8 cellular contexts compared by ENCODE assay signal in the genomic region with DNA sequence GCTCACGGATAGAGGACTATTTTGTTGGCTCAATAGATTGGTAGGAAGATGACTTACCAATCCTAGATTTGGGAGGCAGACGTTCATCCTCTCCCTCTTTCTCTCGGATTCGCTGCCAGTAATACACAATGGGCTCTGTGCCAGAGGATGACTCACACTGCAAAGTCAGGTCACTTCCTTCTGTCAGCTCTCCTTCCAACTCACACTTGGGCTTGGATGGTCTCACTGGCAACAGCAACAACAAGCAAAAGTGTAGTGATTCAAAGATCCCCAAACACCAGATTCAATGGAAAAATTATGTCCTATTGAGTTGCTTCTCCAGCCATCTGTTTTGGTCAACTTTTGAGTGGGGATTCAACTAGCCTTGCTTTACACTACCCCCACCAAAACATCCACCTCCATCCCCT. TPM values are rescaled to one million over a fixed set of nuclear protein-coding genes. Genes with fewer than 3 reads are reported as not detected.
A peak's percentile ranks its signal among the peaks of the same experiment; 100 is the strongest.
DNase-seq lines count a peak whose midpoint lies in the region; ATAC-seq and TF ChIP-seq lines count a peak whose summit lies in the region.

No MANE protein-coding gene starts in this region.

- peaks cover 63% of the 10 kb centered on the region for H3K4me1 Mint-ChIP-seq in activated CD4-positive, alpha-beta memory T cell treated with anti-CD3 and anti-CD28 coated beads for 36 hours (ENCODE audit: low read depth)
- H3K4me1 Mint-ChIP-seq in nephron (peaks cover 22% of the 10 kb centered on the region), type B pancreatic cell (ENCODE audit: unreplicated experiment) (peaks cover 11% of the 10 kb centered on the region)

- peak overlapping the region; percentile 58 for H3K4me3 Mint-ChIP-seq in activated CD4-positive, alpha-beta memory T cell treated with anti-CD3 and anti-CD28 coated beads for 36 hours
- H3K4me3 Mint-ChIP-seq in nephron, result no peak overlapping the region
- peak overlapping the region; percentile 46 for H3K4me3 Mint-ChIP-seq in type B pancreatic cell

- no peaks in the 10 kb centered on the region for H3K79me2 ChIP-seq in DND-41 (ENCODE audit: insufficient read depth, low read length)

- H4K20me1 ChIP-seq in DND-41 (ENCODE audit: insufficient read depth, low read length), result no peaks in the 10 kb centered on the region

- no peak overlapping the region for H3K4me2 ChIP-seq in DND-41 (ENCODE audit: insufficient read depth, low read length)

- H3K27me3 ChIP-seq in DND-41 (ENCODE audit: insufficient read depth, low read length, poor library complexity) (no peaks in the 10 kb centered on the region), esophagus muscularis mucosa (no peaks in the 10 kb centered on the region)

- peak overlapping the region; percentile 85 for H3K27ac Mint-ChIP-seq in activated CD4-positive, alpha-beta memory T cell treated with anti-CD3 and anti-CD28 coated beads for 36 hours
- H3K27ac Mint-ChIP-seq in nephron (peak overlapping the region; percentile 17 to 51 (median 34)), type B pancreatic cell (peak overlapping the region; percentile 78)

- TF ChIP-seq EP300 in esophagus muscularis mucosa (IDR thresholded peaks at IDR 0.05), result no peak

- no peaks in the 10 kb centered on the region for H3K9me3 Mint-ChIP-seq in activated CD4-positive, alpha-beta memory T cell treated with anti-CD3 and anti-CD28 coated beads for 36 hours
- H3K9me3 Mint-ChIP-seq in nephron, result no peaks in the 10 kb centered on the region
- H3K9me3 Mint-ChIP-seq in type B pancreatic cell, result peaks cover 4% of the 10 kb centered on the region

- no peaks in the 10 kb centered on the region for H3K27me3 Mint-ChIP-seq in activated CD4-positive, alpha-beta memory T cell treated with anti-CD3 and anti-CD28 coated beads for 36 hours
- H3K27me3 Mint-ChIP-seq in nephron (ENCODE audit: low read depth), result no peaks in the 10 kb centered on the region
- no peaks in the 10 kb centered on the region for H3K27me3 Mint-ChIP-seq in type B pancreatic cell

- H3K4me1 ChIP-seq in DND-41 (ENCODE audit: insufficient read depth, low read length), result peaks cover 21% of the 10 kb centered on the region
- H3K4me1 ChIP-seq in esophagus muscularis mucosa, result peaks cover 17 to 34% (median 24%) of the 10 kb centered on the region in 4 donors

- H2AFZ ChIP-seq in DND-41 (ENCODE audit: low read depth, low read length), result no peak overlapping the region

- DNase-seq in DND-41, result peak; percentile 46
- peak; percentile 94 for DNase-seq in NCI-H226
- peak; percentile 91 for DNase-seq in activated CD4-positive, alpha-beta memory T cell treated with anti-CD3 and anti-CD28 coated beads for 36 hours
- peak; percentile 95 for DNase-seq in esophagus muscularis mucosa (ENCODE audit: extremely low spot score)
- no peak for DNase-seq in type B pancreatic cell (ENCODE audit: extremely low spot score, unreplicated experiment)
- DNase-seq in germinal center (ENCODE audit: low spot score), result no peak

- no peak for TF ChIP-seq CTCF in DND-41 (IDR thresholded peaks at IDR 0.05; ENCODE audit: borderline replicate concordance, extremely low read depth, low read length, poor library complexity, severe bottlenecking)
- no peak for TF ChIP-seq CTCF in esophagus muscularis mucosa (IDR thresholded peaks at IDR 0.05)
- no peak for TF ChIP-seq CTCF in nephron (IDR thresholded peaks at IDR 0.05; ENCODE audit: unreplicated experiment in 3 of 3)
- TF ChIP-seq CTCF in type B pancreatic cell (conservative IDR thresholded peaks at IDR 0.05), result no peak

- TF ChIP-seq POLR2A in esophagus muscularis mucosa (IDR thresholded peaks at IDR 0.05; ENCODE audit: low read depth), result no peak

- no peak overlapping the region for H3K4me3 ChIP-seq in DND-41 (ENCODE audit: low read depth in 1 of 2, low read length in 2 of 2)
- H3K4me3 ChIP-seq in esophagus muscularis mucosa, result no peak overlapping the region

- no peaks in the 10 kb centered on the region for H3K36me3 Mint-ChIP-seq in activated CD4-positive, alpha-beta memory T cell treated with anti-CD3 and anti-CD28 coated beads for 36 hours
- H3K36me3 Mint-ChIP-seq in nephron (ENCODE audit: low read depth) (peaks cover 44% of the 10 kb centered on the region), type B pancreatic cell (peaks cover 6% of the 10 kb centered on the region)

- WGBS in esophagus muscularis mucosa, result 0% methylated on average over 4 of the region's 4 CpGs

- intact Hi-C loops in activated CD4-positive, alpha-beta memory T cell treated with anti-CD3 and anti-CD28 coated beads for 36 hours (cut with micrococcal nuclease), result loop anchor here (1.0 to 2.0 kb wide), 2 partner anchors 13 to 21 kb away; partner anchors contain the start of gene HSPA8
- intact Hi-C loops in esophagus muscularis mucosa (cut with DNase I), result no loop called here

- H3K36me3 ChIP-seq in DND-41 (ENCODE audit: insufficient read depth, low read length) (no peaks in the 10 kb centered on the region), esophagus muscularis mucosa (peaks cover 0 to 47% (median 26%) of the 10 kb centered on the region in 4 donors)

- H3K27ac ChIP-seq in DND-41 (ENCODE audit: low read length) (no peak overlapping the region), esophagus muscularis mucosa (replicated peaks in 1 of 4) (peak overlapping the region; percentile 4 to 70 (median 50))

- CTCF ChIA-PET in activated CD4-positive, alpha-beta memory T cell treated with anti-CD3 and anti-CD28 coated beads for 36 hours (lab: Charles Lee), result interaction anchor here (1.5 to 1.7 kb wide), 3 partner anchors 14 to 20 kb away, joined by 4 to 12 read pairs (median 7); no protein-coding TSS in a partner anchor

- POLR2A ChIA-PET in activated CD4-positive, alpha-beta memory T cell treated with anti-CD3 and anti-CD28 coated beads for 36 hours (lab: Charles Lee), result interaction anchor here (0.7 to 2.2 kb wide), 4 partner anchors 13 to 24 kb away, joined by 3 to 14 read pairs (median 8); partner anchors contain the start of gene HSPA8

- ATAC-seq in DND-41 (ENCODE audit: insufficient read depth, low read depth) (no peak), HG03097 (IDR thresholded peaks at IDR 0.05; ENCODE audit: low FRiP score, unreplicated experiment) (no peak)

- H3K9me3 ChIP-seq in DND-41 (ENCODE audit: insufficient read depth, low read length, severe bottlenecking) (no peaks in the 10 kb centered on the region), esophagus muscularis mucosa (no peaks in the 10 kb centered on the region)

- no peak overlapping the region for H3K9ac ChIP-seq in DND-41 (ENCODE audit: low read depth, low read length)

RNA-seq across cellular contexts. Expression of gene HSPA8, which starts 21.7 kb away (rescaled TPM):
- total RNA-seq in activated CD4-positive, alpha-beta memory T cell treated with anti-CD3 and anti-CD28 coated beads for 36 hours, result 1,000 to 10,000 TPM; 2,378 to 2,407 TPM
- total RNA-seq in esophagus muscularis mucosa (1,000 to 10,000 TPM in 3 of 4 donors, 100 to 1,000 TPM in 1; 982 to 1,379 (median 1,192) TPM), type B pancreatic cell (ENCODE audit: low replicate concordance) (1,178 and 1,213 TPM in 2 replicates)

Comparison
In these comparisons a context has a peak if more than half of its experiments do, and no peak if none do; other contexts are left out.
1. DNase-seq: peak in DND-41 (single experiment), NCI-H226 (single experiment), activated CD4-positive, alpha-beta memory T cell treated with anti-CD3 and anti-CD28 coated beads for 36 hours (single experiment) and esophagus muscularis mucosa (single experiment); none in type B pancreatic cell (single experiment) and germinal center (single experiment).
2. H3K27ac Mint-ChIP-seq: peak in every context shown above with its lines; median percentile 85 in activated CD4-positive, alpha-beta memory T cell treated with anti-CD3 and anti-CD28 coated beads for 36 hours; 78 in type B pancreatic cell; 34 in nephron.
3. H3K4me3 Mint-ChIP-seq: peak in activated CD4-positive, alpha-beta memory T cell treated with anti-CD3 and anti-CD28 coated beads for 36 hours (single experiment) and type B pancreatic cell (single experiment); none in nephron (0 of 3).